8 cellular contexts compared by ENCODE assay signal in the genomic region with DNA sequence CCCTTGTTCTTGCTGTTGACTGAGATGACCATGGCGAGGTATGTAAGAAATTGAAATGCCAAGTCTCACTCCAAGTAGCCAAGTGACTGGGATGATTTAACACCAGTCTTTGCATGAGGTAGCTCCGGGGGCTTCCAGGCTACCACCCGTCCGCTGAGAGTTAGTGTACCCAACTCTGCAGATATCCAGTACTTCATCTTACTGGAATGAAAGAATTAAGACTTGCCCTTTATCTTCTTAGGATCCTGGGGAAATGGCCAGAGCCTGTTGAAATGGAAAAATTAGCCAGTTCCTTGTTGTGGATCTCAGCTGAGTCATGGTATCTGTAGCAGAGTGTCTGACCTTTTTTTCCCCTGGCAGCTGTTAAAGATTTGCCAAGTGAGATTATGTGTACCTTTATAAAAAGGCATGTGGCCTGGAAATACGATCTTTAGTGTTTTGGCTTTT.
A peak's percentile ranks its signal among the peaks of the same experiment; 100 is the strongest.
DNase-seq lines count a peak whose midpoint lies in the region; TF ChIP-seq lines count a peak whose summit lies in the region.

No MANE protein-coding gene starts in this region.

- WGBS in smooth muscle cell (ENCODE audit: low lambda C conversion rate) = 21% methylated on average over 5 of the region's 5 CpGs

- no peak overlapping the region for H2AFZ ChIP-seq in smooth muscle cell (ENCODE audit: low read depth)

- peaks cover 31% of the 10 kb centered on the region for H3K4me1 ChIP-seq in smooth muscle cell (ENCODE audit: low read depth)

- peak overlapping the region; percentile 82 for H3K27ac ChIP-seq in smooth muscle cell (ENCODE audit: low read depth)

- H3F3A ChIP-seq in smooth muscle cell (ENCODE audit: low read depth) = peaks cover 12% of the 10 kb centered on the region

- no peaks in the 10 kb centered on the region for H3K27me3 ChIP-seq in smooth muscle cell (ENCODE audit: low read depth)

- H3K79me2 ChIP-seq in smooth muscle cell (ENCODE audit: low read depth) = peaks cover 12% of the 10 kb centered on the region

- H3K36me3 ChIP-seq in smooth muscle cell (ENCODE audit: low read depth) = no peaks in the 10 kb centered on the region

- TF ChIP-seq CTCF in smooth muscle cell (IDR thresholded peaks at IDR 0.05; ENCODE audit: borderline replicate concordance, insufficient read depth, poor library complexity, severe bottlenecking) = no peak

- no peaks in the 10 kb centered on the region for H4K20me1 ChIP-seq in smooth muscle cell (ENCODE audit: low read depth)

- DNase-seq in HT-29 (ENCODE audit: low spot score) (peak; percentile 59), astrocyte of the hippocampus (ENCODE audit: low read depth, low spot score) (peak; percentile 80), iris pigment epithelial cell (ENCODE audit: low read depth) (peak; percentile 97), smooth muscle cell (lab: John Stamatoyannopoulos, UW; ENCODE audit: unreplicated experiment) (no peak), cortex of kidney (lab: John Stamatoyannopoulos, UW) (no peak), NAMALWA (ENCODE audit: low spot score) (no peak), midbrain (lab: John Stamatoyannopoulos, UW) (no peak), SW480 (ENCODE audit: low spot score) (no peak)

- H3K9me3 ChIP-seq in smooth muscle cell (replicated peaks; ENCODE audit: low read depth) = no peaks in the 10 kb centered on the region

- H3K4me2 ChIP-seq in smooth muscle cell = peak overlapping the region; percentile 60

- peak overlapping the region; percentile 4 for H3K4me3 ChIP-seq in smooth muscle cell

- peak overlapping the region; percentile 26 for H3K9ac ChIP-seq in smooth muscle cell (ENCODE audit: low read depth)

Comparison
In these comparisons a context has a peak if more than half of its experiments do, and no peak if none do; other contexts are left out.
1. DNase-seq: peak in HT-29 (single experiment), astrocyte of the hippocampus (single experiment) and iris pigment epithelial cell (single experiment); none in smooth muscle cell (single experiment), cortex of kidney (single experiment), NAMALWA (single experiment), midbrain (single experiment) and SW480 (single experiment).